18 cellular contexts compared by ENCODE assay signal in the genomic region with DNA sequence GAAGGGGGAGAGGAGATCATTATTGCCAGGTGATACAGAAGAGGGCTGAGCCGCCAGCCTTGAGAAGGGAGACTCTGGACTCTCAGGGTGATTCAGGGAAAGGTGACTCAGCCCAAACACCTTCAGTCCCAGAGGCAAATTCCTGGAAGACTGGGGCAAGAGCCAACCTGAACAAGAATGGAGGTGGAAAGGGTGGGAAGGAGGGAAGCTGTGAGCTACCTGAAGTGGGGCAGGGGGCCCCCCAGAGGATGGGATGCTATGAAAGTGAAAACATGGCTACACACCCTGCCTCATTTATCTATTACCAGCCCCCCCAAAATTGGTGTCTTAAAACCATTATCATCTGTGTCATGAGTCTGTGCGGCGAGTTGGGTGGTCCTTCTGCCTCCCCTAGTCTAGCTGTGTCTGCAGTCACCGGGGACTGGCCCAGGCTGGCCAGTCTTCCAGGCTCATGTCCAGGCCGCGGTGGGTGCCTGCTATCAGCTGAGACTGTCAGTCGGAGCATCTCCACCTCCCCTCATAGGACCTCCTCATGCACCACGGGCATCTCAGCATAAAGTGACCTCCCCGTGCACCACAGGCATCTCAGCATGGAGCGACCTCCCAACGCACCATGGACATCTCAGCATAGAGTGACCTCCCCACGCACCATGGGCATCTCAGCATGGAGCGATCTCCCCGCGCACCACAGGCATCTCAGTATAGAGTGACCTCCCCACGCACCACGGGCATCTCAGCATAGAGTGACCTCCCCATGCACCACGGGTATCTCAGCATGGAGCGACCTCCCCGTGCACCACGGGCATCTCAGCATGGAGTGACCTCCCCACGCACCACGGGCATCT. TPM values are rescaled to one million over a fixed set of nuclear protein-coding genes. Genes with fewer than 3 reads are reported as not detected.
DNase-seq lines count a peak whose midpoint lies in the region; ATAC-seq and TF ChIP-seq lines count a peak whose summit lies in the region.
"Had no signal": no experiment of that assay in that cellular context is flagged by ENCODE, and none has a peak within 500 bp of the region (broad histone marks: within the 10 kb centered on the region; RNA-seq: fewer than 3 reads in every experiment).

No MANE protein-coding gene starts in this region.

- no TSS peak for BruUV-seq in PC-9 (replicated peaks; lab: Mats Ljungman, UMichigan)

- H3K9me3 Mint-ChIP-seq in GM23338, result no peaks in the 10 kb centered on the region; the same call in 2 of the 3 replicates
- H3K9me3 Mint-ChIP-seq: memory B cell had no signal

- H3K4me1 ChIP-seq in GM23338 (ENCODE audit: insufficient read depth), result no peaks in the 10 kb centered on the region
- H3K4me1 ChIP-seq in PC-9 (replicated peaks; ENCODE audit: insufficient read depth), result peaks cover 89% of the 10 kb centered on the region
- peaks cover 5% of the 10 kb centered on the region for H3K4me1 ChIP-seq in osteoblast (ENCODE audit: insufficient read depth, low read length)

- H3K36me3 ChIP-seq in GM23338 (ENCODE audit: insufficient read depth) (no peaks in the 10 kb centered on the region), PC-9 (ENCODE audit: low read depth) (no peaks in the 10 kb centered on the region), osteoblast (ENCODE audit: insufficient read depth, low read length) (no peaks in the 10 kb centered on the region)
- H3K36me3 ChIP-seq: neutrophil had no signal

- H4K20me1 ChIP-seq in GM23338 (replicated peaks; ENCODE audit: insufficient read depth) (no peaks in the 10 kb centered on the region), PC-9 (ENCODE audit: insufficient read depth) (no peaks in the 10 kb centered on the region), osteoblast (ENCODE audit: insufficient read depth, low read length) (no peaks in the 10 kb centered on the region)

- peaks cover 3% of the 10 kb centered on the region for H3K4me1 Mint-ChIP-seq in GM23338

- POLR2A ChIA-PET in PC-9 (lab: Charles Lee; ENCODE audit: unreplicated experiment), result interaction anchor here (0.6 to 1.4 kb wide), 4 partner anchors 71 to 257 kb away, joined by 4 to 6 read pairs (median 5); a partner anchor contains a TSS

- no peak; a peak in 1 of 4 replicates for TF ChIP-seq CTCF in GM23338 (conservative IDR thresholded peaks at IDR 0.05; ENCODE audit: low read depth in 2 of 2)
- TF ChIP-seq CTCF in PC-9 (conservative IDR thresholded peaks at IDR 0.05), result no peak
- no peak for TF ChIP-seq CTCF in osteoblast (IDR thresholded peaks at IDR 0.05; ENCODE audit: extremely low read depth, low read depth, low read length)

- no peak overlapping the region for H3K4me3 Mint-ChIP-seq in GM23338
- H3K4me3 Mint-ChIP-seq: memory B cell had no signal

- H3K27me3 ChIP-seq in GM23338 (ENCODE audit: insufficient read depth), result no peaks in the 10 kb centered on the region
- no peaks in the 10 kb centered on the region for H3K27me3 ChIP-seq in PC-9 (ENCODE audit: insufficient read depth, low read depth)
- H3K27me3 ChIP-seq in osteoblast (ENCODE audit: insufficient read depth, low read length), result no peaks in the 10 kb centered on the region
- H3K27me3 ChIP-seq: neutrophil had no signal

- H3K9me3 ChIP-seq in PC-9 (ENCODE audit: insufficient read depth, low read depth) (no peaks in the 10 kb centered on the region), osteoblast (ENCODE audit: low read depth, low read length) (no peaks in the 10 kb centered on the region)
- H3K9me3 ChIP-seq: neutrophil had no signal

- H3F3A ChIP-seq in GM23338 (replicated peaks; ENCODE audit: low read depth) (no peaks in the 10 kb centered on the region), PC-9 (ENCODE audit: insufficient read depth, low read depth) (peaks cover 36% of the 10 kb centered on the region)

- H3K27me3 Mint-ChIP-seq in GM23338 (ENCODE audit: insufficient read depth, low read depth, poor library complexity), result peaks cover 7% of the 10 kb centered on the region

- CTCF ChIA-PET in PC-9 (lab: Charles Lee), result interaction anchor here (0.7 to 2.4 kb wide), 5 partner anchors 29 to 50 kb away, joined by 3 to 8 read pairs (median 4); a partner anchor contains a TSS

- no peak overlapping the region for H3K4me2 ChIP-seq in GM23338
- peak overlapping the region; percentile 65 for H3K4me2 ChIP-seq in PC-9
- no peak overlapping the region for H3K4me2 ChIP-seq in osteoblast (ENCODE audit: insufficient read depth, low read length)

- intact Hi-C loops in PC-9 (cut with micrococcal nuclease; ENCODE audit: unreplicated experiment), result loop anchor here (1.0 to 2.0 kb wide), 2 partner anchors 34 to 357 kb away; a partner anchor contains a TSS

- H3K27ac ChIP-seq in GM23338 (ENCODE audit: low read depth) (no peak overlapping the region), PC-9 (peak overlapping the region; percentile 66), osteoblast (ENCODE audit: low read depth, low read length) (no peak overlapping the region)
- H3K27ac ChIP-seq: neutrophil had no signal

- peak overlapping the region; percentile 16; the same call in 1 of the 2 replicates for H3K27ac Mint-ChIP-seq in GM23338
- H3K27ac Mint-ChIP-seq: memory B cell had no signal

- H2AFZ ChIP-seq in GM23338 (no peak overlapping the region), PC-9 (no peak overlapping the region), osteoblast (ENCODE audit: low read length) (no peak overlapping the region)

- no peak for DNase-seq in GM23338 (ENCODE audit: low spot score)
- peak; percentile 61 to 75 for DNase-seq in PC-9
- peak; percentile 36 for DNase-seq in glomerular visceral epithelial cell (ENCODE audit: extremely low spot score)
- DNase-seq in osteoblast (ENCODE audit: insufficient read length, low spot score, missing footprints), result peak; percentile 84
- DNase-seq in HK-2 (ENCODE audit: unreplicated experiment), result no peak
- no peak for DNase-seq in NCI-H524 (lab: John Stamatoyannopoulos, UW)
- DNase-seq: activated effector memory CD4-positive, alpha-beta T cell treated with anti-CD3 and anti-CD28 coated beads, Interleukin-2, amount 50 U/mL, for 16 hours; amniotic stem cell; cerebellar nuclear complex; foreskin melanocyte; IMR-90; NCI-H774 had no signal

- ATAC-seq in GM23338 (no peak), HG02884 (IDR thresholded peaks at IDR 0.05; ENCODE audit: unreplicated experiment) (no peak), HG03039 (IDR thresholded peaks at IDR 0.05; ENCODE audit: unreplicated experiment) (no peak)
- ATAC-seq: activated CD4-positive, CD25-positive, alpha-beta regulatory T cell treated with anti-CD3 and anti-CD28 coated beads, Interleukin-2, amount 50 U/mL, for 24 hours had no signal

- no peaks in the 10 kb centered on the region for H3K9me2 ChIP-seq in GM23338 (ENCODE audit: insufficient read depth)
- no peaks in the 10 kb centered on the region for H3K9me2 ChIP-seq in PC-9 (ENCODE audit: insufficient read depth)

- H3K79me2 ChIP-seq in GM23338 (replicated peaks; ENCODE audit: insufficient read depth) (no peaks in the 10 kb centered on the region), PC-9 (ENCODE audit: low read depth) (no peaks in the 10 kb centered on the region), osteoblast (ENCODE audit: insufficient read depth, low read length) (no peaks in the 10 kb centered on the region)

- H3K4me3 ChIP-seq in GM23338 (no peak overlapping the region), PC-9 (no peak overlapping the region), osteoblast (ENCODE audit: insufficient read depth, low read length) (no peak overlapping the region)

- no peaks in the 10 kb centered on the region for H3K36me3 Mint-ChIP-seq in GM23338 (ENCODE audit: low read depth)
- H3K36me3 Mint-ChIP-seq: memory B cell had no signal

TF ChIP-seq in GM23338, 12 proteins besides CTCF, POLR2A, EP300 and RAD21 (continues in another document):
- TF ChIP-seq EZH2phosphoT487 (IDR thresholded peaks at IDR 0.05; ENCODE audit: unreplicated experiment) (no peak), ZNF331 (CRISPR knock-in tag; IDR thresholded peaks at IDR 0.05; ENCODE audit: low read depth) (no peak), JUNB (IDR thresholded peaks at IDR 0.05; ENCODE audit: unreplicated experiment) (no peak), EZH2 (IDR thresholded peaks at IDR 0.05; ENCODE audit: low read depth, unreplicated experiment) (no peak), STAT1 (IDR thresholded peaks at IDR 0.05; ENCODE audit: unreplicated experiment) (no peak)
- TF ChIP-seq, protein P1, sequence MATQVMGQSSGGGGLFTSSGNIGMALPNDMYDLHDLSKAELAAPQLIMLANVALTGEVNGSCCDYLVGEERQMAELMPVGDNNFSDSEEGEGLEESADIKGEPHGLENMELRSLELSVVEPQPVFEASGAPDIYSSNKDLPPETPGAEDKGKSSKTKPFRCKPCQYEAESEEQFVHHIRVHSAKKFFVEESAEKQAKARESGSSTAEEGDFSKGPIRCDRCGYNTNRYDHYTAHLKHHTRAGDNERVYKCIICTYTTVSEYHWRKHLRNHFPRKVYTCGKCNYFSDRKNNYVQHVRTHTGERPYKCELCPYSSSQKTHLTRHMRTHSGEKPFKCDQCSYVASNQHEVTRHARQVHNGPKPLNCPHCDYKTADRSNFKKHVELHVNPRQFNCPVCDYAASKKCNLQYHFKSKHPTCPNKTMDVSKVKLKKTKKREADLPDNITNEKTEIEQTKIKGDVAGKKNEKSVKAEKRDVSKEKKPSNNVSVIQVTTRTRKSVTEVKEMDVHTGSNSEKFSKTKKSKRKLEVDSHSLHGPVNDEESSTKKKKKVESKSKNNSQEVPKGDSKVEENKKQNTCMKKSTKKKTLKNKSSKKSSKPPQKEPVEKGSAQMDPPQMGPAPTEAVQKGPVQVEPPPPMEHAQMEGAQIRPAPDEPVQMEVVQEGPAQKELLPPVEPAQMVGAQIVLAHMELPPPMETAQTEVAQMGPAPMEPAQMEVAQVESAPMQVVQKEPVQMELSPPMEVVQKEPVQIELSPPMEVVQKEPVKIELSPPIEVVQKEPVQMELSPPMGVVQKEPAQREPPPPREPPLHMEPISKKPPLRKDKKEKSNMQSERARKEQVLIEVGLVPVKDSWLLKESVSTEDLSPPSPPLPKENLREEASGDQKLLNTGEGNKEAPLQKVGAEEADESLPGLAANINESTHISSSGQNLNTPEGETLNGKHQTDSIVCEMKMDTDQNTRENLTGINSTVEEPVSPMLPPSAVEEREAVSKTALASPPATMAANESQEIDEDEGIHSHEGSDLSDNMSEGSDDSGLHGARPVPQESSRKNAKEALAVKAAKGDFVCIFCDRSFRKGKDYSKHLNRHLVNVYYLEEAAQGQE (IDR thresholded peaks at IDR 0.05; ENCODE audit: unreplicated experiment), result no peak

RNA-seq across cellular contexts. Expression of a gene that starts 3.2 kb away (rescaled TPM):
- total RNA-seq in GM23338 (2014; rRNA removed; shearing (Covaris generic)), result not detected in 2 replicates
- 0.19 TPM in 1 of 2 replicates, not detected in the other for polyA plus RNA-seq in GM23338 (2016; fragmentation: Nextera tagmentation; extraction: Ambion mirVana)
- total RNA-seq in PC-9 (2021) (38.9 and 42.6 TPM in 2 replicates), osteoblast (not detected in 2 replicates)
- total RNA-seq: IMR-90 had no signal
- polyA plus RNA-seq: BJ, IMR-90 had no signal

RNA-seq across cellular contexts. Expression of a gene that starts 28.5 kb away (rescaled TPM):
- total RNA-seq in GM23338 (2014; rRNA removed; shearing (Covaris generic)), result 0.17 and 1.0 TPM in 2 replicates
- polyA plus RNA-seq in GM23338 (2016; fragmentation: Nextera tagmentation; extraction: Ambion mirVana), result 0.21 and 0.23 TPM in 2 replicates
- total RNA-seq in PC-9 (2021) (1,620 and 1,906 TPM in 2 replicates), osteoblast (under 0.01 TPM in 1 of 2 replicates, not detected in the other)
- total RNA-seq: IMR-90 had no signal
- polyA plus RNA-seq: IMR-90 had no signal

Comparison
In these comparisons a context has a peak if more than half of its experiments do, and no peak if none do; other contexts are left out.
1. DNase-seq: peak in PC-9 (2 of 2), glomerular visceral epithelial cell (single experiment) and osteoblast (single experiment); none in GM23338 (single experiment), HK-2 (single experiment) and NCI-H524 (0 of 2).
2. RNA of a gene that starts 3.2 kb away (total RNA-seq): 38.9 to 42.6 TPM in PC-9; not detected in GM23338 and not detected in osteoblast; every median in the first group is over 10 times any median in the second.
3. RNA of a gene that starts 28.5 kb away (total RNA-seq): 1,620 to 1,906 TPM in PC-9; 0.17 to 1.0 TPM in GM23338 and under 0.01 TPM in osteoblast; every median in the first group is over 100 times any median in the second.